Comparison of ENCODE assay signal across 13 cellular contexts in genomic region chr22:42920101-42920820, GRCh38.
DNase-seq lines count a peak whose midpoint lies in the region; ATAC-seq and TF ChIP-seq lines count a peak whose summit lies in the region.
"Had no signal": no experiment of that assay in that cellular context is flagged by ENCODE, and none has a peak within 500 bp of the region (broad histone marks: within the 10 kb centered on the region; RNA-seq: fewer than 3 reads in every experiment).

No MANE protein-coding gene starts in this region.

- H3K27ac ChIP-seq in neuronal stem cell (replicated peaks; ENCODE audit: low read length), result no peak overlapping the region

- peak overlapping the region; percentile 40 for H3K23ac ChIP-seq in neuronal stem cell (ENCODE audit: low read depth, low read length, poor library complexity)

- H3K79me1 ChIP-seq in neuronal stem cell (ENCODE audit: low read depth, low read length), result peaks cover 8% of the 10 kb centered on the region

- H3K9me3 ChIP-seq in neuronal stem cell (replicated peaks in 1 of 2; ENCODE audit: control insufficient read depth in 2 of 2, insufficient read depth in 1 of 2, low read depth in 1 of 2, low read length in 2 of 2), result no peaks in the 10 kb centered on the region

- H3K4ac ChIP-seq in neuronal stem cell (ENCODE audit: low read length), result no peak overlapping the region

- no peaks in the 10 kb centered on the region for H3K36me3 ChIP-seq in neuronal stem cell (replicated peaks in 1 of 2; ENCODE audit: control insufficient read depth in 2 of 2, insufficient read depth in 2 of 2, low read length in 2 of 2)

- no peak for ATAC-seq in HG03097 (IDR thresholded peaks at IDR 0.05; ENCODE audit: low FRiP score, unreplicated experiment)

- no peak overlapping the region for H2BK5ac ChIP-seq in neuronal stem cell (ENCODE audit: low read length)

- no peaks in the 10 kb centered on the region for H3K27me3 ChIP-seq in neuronal stem cell (ENCODE audit: control insufficient read depth in 3 of 3, insufficient read depth in 3 of 3, low read depth in 1 of 3, low read length in 3 of 3)

- H3K4me2 ChIP-seq in neuronal stem cell (ENCODE audit: insufficient read depth, low read length, poor library complexity, severe bottlenecking), result no peak overlapping the region

- no CpG with 5 or more reads among the region's 10 CpGs for WGBS in neuronal stem cell (ENCODE audit: extremely low coverage in 2 of 2, insufficient read length in 2 of 2, insufficient replicate concordance in 1 of 2), 2 donors

- H3K9ac ChIP-seq in neuronal stem cell (ENCODE audit: low read depth, low read length, poor library complexity), result peak overlapping the region; percentile 15

- no peak for TF ChIP-seq CTCF in epithelial cell of proximal tubule (conservative IDR thresholded peaks at IDR 0.05; ENCODE audit: low read depth, low read length)

- H3K4me1 ChIP-seq in neuronal stem cell (ENCODE audit: control insufficient read depth in 2 of 2, insufficient read depth in 1 of 2, low read depth in 1 of 2, low read length in 2 of 2), result peaks cover 6 to 17% of the 10 kb centered on the region in 2 donors

- no peak overlapping the region for H2AFZ ChIP-seq in neuronal stem cell (ENCODE audit: low read length)

- H2BK12ac ChIP-seq in neuronal stem cell (ENCODE audit: low read length), result no peak overlapping the region

- H2AK5ac ChIP-seq in neuronal stem cell (ENCODE audit: low read depth, low read length), result no peak overlapping the region

- no peak overlapping the region for H3K14ac ChIP-seq in neuronal stem cell (ENCODE audit: low read length)

- H3K4me3 ChIP-seq in epithelial cell of proximal tubule (ENCODE audit: low read depth, low read length), result no peak overlapping the region
- H3K4me3 ChIP-seq in neuronal stem cell (ENCODE audit: low read length in 2 of 2), result no peak overlapping the region

- no peak overlapping the region for H2BK120ac ChIP-seq in neuronal stem cell (ENCODE audit: low read depth, low read length)

- no peak overlapping the region for H4K8ac ChIP-seq in neuronal stem cell (ENCODE audit: low read depth, low read length)

- DNase-seq in AG08396 (ENCODE audit: low spot score) (peak; percentile 44), M059J (ENCODE audit: low read depth) (peak; percentile 83), epithelial cell of proximal tubule (ENCODE audit: low read depth) (peak; percentile 52), neuronal stem cell (ENCODE audit: low spot score) (no peak), RKO (ENCODE audit: low spot score) (no peak), DMS79 (lab: John Stamatoyannopoulos, UW) (no peak)
- no peak for DNase-seq in stimulated activated naive CD4-positive, alpha-beta T cell treated with Interleukin-2 at 50 U/mL for 16 hours (lab: John Stamatoyannopoulos, UW)
- DNase-seq: activated CD4-positive, alpha-beta T cell treated with anti-CD3 and anti-CD28 coated beads for 1 hour; dermis blood vessel endothelial cell; hypothalamus; naive B cell; NCI-H446 treated with DMSO at 0.1 percent for 48 hours had no signal

- H2BK15ac ChIP-seq in neuronal stem cell (ENCODE audit: low read length), result no peak overlapping the region

- no peak overlapping the region for H3K18ac ChIP-seq in neuronal stem cell (ENCODE audit: low read length)

- no peak overlapping the region for H4K91ac ChIP-seq in neuronal stem cell (ENCODE audit: low read depth, low read length, poor library complexity)

Comparison
In these comparisons a context has a peak if more than half of its experiments do, and no peak if none do; other contexts are left out.
1. DNase-seq: peak in AG08396 (single experiment), M059J (single experiment) and epithelial cell of proximal tubule (single experiment); none in neuronal stem cell (single experiment), RKO (single experiment), stimulated activated naive CD4-positive, alpha-beta T cell treated with Interleukin-2 at 50 U/mL for 16 hours (single experiment) and DMS79 (single experiment).